ENCODE assay signal across 8 cellular contexts in genomic region chr12:49828143-49829091, GRCh38. TPM values are rescaled to one million over a fixed set of nuclear protein-coding genes. Genes with fewer than 3 reads are reported as not detected.
DNase-seq lines count a peak whose midpoint lies in the region; ATAC-seq and TF ChIP-seq lines count a peak whose summit lies in the region.

A gene with protein sequence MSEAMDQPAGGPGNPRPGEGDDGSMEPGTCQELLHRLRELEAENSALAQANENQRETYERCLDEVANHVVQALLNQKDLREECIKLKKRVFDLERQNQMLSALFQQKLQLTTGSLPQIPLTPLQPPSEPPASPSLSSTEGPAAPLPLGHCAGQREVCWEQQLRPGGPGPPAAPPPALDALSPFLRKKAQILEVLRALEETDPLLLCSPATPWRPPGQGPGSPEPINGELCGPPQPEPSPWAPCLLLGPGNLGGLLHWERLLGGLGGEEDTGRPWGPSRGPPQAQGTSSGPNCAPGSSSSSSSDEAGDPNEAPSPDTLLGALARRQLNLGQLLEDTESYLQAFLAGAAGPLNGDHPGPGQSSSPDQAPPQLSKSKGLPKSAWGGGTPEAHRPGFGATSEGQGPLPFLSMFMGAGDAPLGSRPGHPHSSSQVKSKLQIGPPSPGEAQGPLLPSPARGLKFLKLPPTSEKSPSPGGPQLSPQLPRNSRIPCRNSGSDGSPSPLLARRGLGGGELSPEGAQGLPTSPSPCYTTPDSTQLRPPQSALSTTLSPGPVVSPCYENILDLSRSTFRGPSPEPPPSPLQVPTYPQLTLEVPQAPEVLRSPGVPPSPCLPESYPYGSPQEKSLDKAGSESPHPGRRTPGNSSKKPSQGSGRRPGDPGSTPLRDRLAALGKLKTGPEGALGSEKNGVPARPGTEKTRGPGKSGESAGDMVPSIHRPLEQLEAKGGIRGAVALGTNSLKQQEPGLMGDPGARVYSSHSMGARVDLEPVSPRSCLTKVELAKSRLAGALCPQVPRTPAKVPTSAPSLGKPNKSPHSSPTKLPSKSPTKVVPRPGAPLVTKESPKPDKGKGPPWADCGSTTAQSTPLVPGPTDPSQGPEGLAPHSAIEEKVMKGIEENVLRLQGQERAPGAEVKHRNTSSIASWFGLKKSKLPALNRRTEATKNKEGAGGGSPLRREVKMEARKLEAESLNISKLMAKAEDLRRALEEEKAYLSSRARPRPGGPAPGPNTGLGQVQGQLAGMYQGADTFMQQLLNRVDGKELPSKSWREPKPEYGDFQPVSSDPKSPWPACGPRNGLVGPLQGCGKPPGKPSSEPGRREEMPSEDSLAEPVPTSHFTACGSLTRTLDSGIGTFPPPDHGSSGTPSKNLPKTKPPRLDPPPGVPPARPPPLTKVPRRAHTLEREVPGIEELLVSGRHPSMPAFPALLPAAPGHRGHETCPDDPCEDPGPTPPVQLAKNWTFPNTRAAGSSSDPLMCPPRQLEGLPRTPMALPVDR (N-terminal part only) (minus strand): TSS chr12:49828413. CDS start chr12:49804044, 24,369 bp downstream.

- DNase-seq in CD8-positive, alpha-beta T cell, result peak; percentile 86 to 96 (median 94)
- DNase-seq in HS-5 (ENCODE audit: low read depth) (peak; percentile 82), NK-92 (lab: John Stamatoyannopoulos, UW; ENCODE audit: unreplicated experiment) (peak; percentile 63), memory B cell (ENCODE audit: low spot score in 2 of 2) (peak; percentile 87 to 88)
- peak; percentile 86 to 89 for DNase-seq in activated CD8-positive, alpha-beta memory T cell treated with anti-CD3 and anti-CD28 coated beads for 4 hours (ENCODE audit: low read depth in 2 of 2)
- DNase-seq in effector memory CD4-positive, alpha-beta T cell, result peak; percentile 92 to 93 (median 93)
- peak; percentile 89 for DNase-seq in stimulated activated CD8-positive, alpha-beta memory T cell treated with anti-CD3 and anti-CD28 coated beads, Interleukin-12 subunit alpha, Interleukin-12 subunit beta, amount 100 ng/mL, for 1 hour (ENCODE audit: low read depth)

- peaks cover 39% of the 10 kb centered on the region for H3K4me1 Mint-ChIP-seq in CD8-positive, alpha-beta T cell (ENCODE audit: low read depth)
- H3K4me1 Mint-ChIP-seq in memory B cell, result peaks cover 28% of the 10 kb centered on the region

- H3K9me3 Mint-ChIP-seq in CD8-positive, alpha-beta T cell, result no peaks in the 10 kb centered on the region
- H3K9me3 Mint-ChIP-seq in memory B cell, result no peaks in the 10 kb centered on the region

- CTCF ChIA-PET in CD8-positive, alpha-beta T cell (lab: Charles Lee), result interaction anchor here (1.3 to 6.9 kb wide), 4 partner anchors 8 to 51 kb away, joined by 3 to 45 read pairs (median 10); no protein-coding TSS in a partner anchor

- H3K9me3 ChIP-seq in CD8-positive, alpha-beta T cell (ENCODE audit: low read length), result no peaks in the 10 kb centered on the region
- no peaks in the 10 kb centered on the region for H3K9me3 ChIP-seq in effector memory CD4-positive, alpha-beta T cell (ENCODE audit: control insufficient read depth, low read length)

- H3K27me3 Mint-ChIP-seq in CD8-positive, alpha-beta T cell (ENCODE audit: low read depth), result no peaks in the 10 kb centered on the region
- no peaks in the 10 kb centered on the region for H3K27me3 Mint-ChIP-seq in memory B cell

- no peaks in the 10 kb centered on the region for H3K27me3 ChIP-seq in CD8-positive, alpha-beta T cell (ENCODE audit: insufficient read depth, low read length)
- no peaks in the 10 kb centered on the region for H3K27me3 ChIP-seq in effector memory CD4-positive, alpha-beta T cell (replicated peaks; ENCODE audit: control insufficient read depth, insufficient read depth, low read length, poor library complexity, severe bottlenecking)

- H3K4me1 ChIP-seq in CD8-positive, alpha-beta T cell (ENCODE audit: insufficient read depth, low read length), result peaks cover 15% of the 10 kb centered on the region
- peaks cover 18% of the 10 kb centered on the region for H3K4me1 ChIP-seq in effector memory CD4-positive, alpha-beta T cell (ENCODE audit: control insufficient read depth, insufficient read depth, low read length, poor library complexity, severe bottlenecking)

- peak within 1 kb of the TSS; percentile 97 for H3K27ac Mint-ChIP-seq in CD8-positive, alpha-beta T cell
- peak within 1 kb of the TSS; percentile 77 for H3K27ac Mint-ChIP-seq in memory B cell

- TF ChIP-seq CTCF in CD8-positive, alpha-beta T cell (IDR thresholded peaks at IDR 0.05), result no peak

- ATAC-seq in CD8-positive, alpha-beta T cell, result peak; percentile 97
- ATAC-seq in GM19467 (IDR thresholded peaks at IDR 0.05; ENCODE audit: unreplicated experiment) (peak; percentile 81), memory B cell (ENCODE audit: low read depth) (peak; percentile 94)

- peaks cover 3% of the 10 kb centered on the region for H3K36me3 Mint-ChIP-seq in CD8-positive, alpha-beta T cell
- H3K36me3 Mint-ChIP-seq in memory B cell, result no peaks in the 10 kb centered on the region

- H3K27ac ChIP-seq in CD8-positive, alpha-beta T cell (ENCODE audit: low read depth, low read length), result peak within 1 kb of the TSS; percentile 65
- H3K27ac ChIP-seq in effector memory CD4-positive, alpha-beta T cell (ENCODE audit: insufficient read depth, low read length, poor library complexity, severe bottlenecking), result peak within 1 kb of the TSS; percentile 52

- H3K4me3 Mint-ChIP-seq in CD8-positive, alpha-beta T cell, result peak within 1 kb of the TSS; percentile 97
- H3K4me3 Mint-ChIP-seq in memory B cell, result peak within 1 kb of the TSS; percentile 91

- H3K36me3 ChIP-seq in CD8-positive, alpha-beta T cell (ENCODE audit: insufficient read depth, low read length), result no peaks in the 10 kb centered on the region
- no peaks in the 10 kb centered on the region for H3K36me3 ChIP-seq in effector memory CD4-positive, alpha-beta T cell (ENCODE audit: control insufficient read depth, insufficient read depth, low read length)

- intact Hi-C loops in CD8-positive, alpha-beta T cell (cut with DNase I, micrococcal nuclease), result loop anchor here (1.0 to 10.0 kb wide), 10 partner anchors 11 to 464 kb away; partner anchors contain the start of genes PRPF40B (in 2 of the 2), TMBIM6 (in 2 of the 2), BCDIN3D (in 1 of the 2) and CERS5 (in 1 of the 2)

- POLR2A ChIA-PET in CD8-positive, alpha-beta T cell (lab: Charles Lee), result interaction anchor here (0.7 to 2.8 kb wide), 8 partner anchors 11 to 87 kb away, joined by 3 to 24 read pairs (median 4); partner anchors contain the start of genes BCDIN3D and TMBIM6

- peak within 1 kb of the TSS; percentile 91 for H3K4me3 ChIP-seq in CD8-positive, alpha-beta T cell (ENCODE audit: low read depth, low read length)
- H3K4me3 ChIP-seq in effector memory CD4-positive, alpha-beta T cell (ENCODE audit: insufficient read depth, low read depth, low read length, poor library complexity, severe bottlenecking), result peak within 1 kb of the TSS; percentile 75

RNA-seq across cellular contexts. Expression of the gene that starts here (rescaled TPM):
- 10 to 100 TPM; 10.6 to 10.7 TPM for total RNA-seq in CD8-positive, alpha-beta T cell

Comparison
In these comparisons a context has a peak if more than half of its experiments do, and no peak if none do; other contexts are left out.
1. Peak in every context shown above with its lines: DNase-seq, ATAC-seq, H3K4me3 ChIP-seq and H3K27ac ChIP-seq.